10 cellular contexts compared by ENCODE assay signal in the genomic region with DNA sequence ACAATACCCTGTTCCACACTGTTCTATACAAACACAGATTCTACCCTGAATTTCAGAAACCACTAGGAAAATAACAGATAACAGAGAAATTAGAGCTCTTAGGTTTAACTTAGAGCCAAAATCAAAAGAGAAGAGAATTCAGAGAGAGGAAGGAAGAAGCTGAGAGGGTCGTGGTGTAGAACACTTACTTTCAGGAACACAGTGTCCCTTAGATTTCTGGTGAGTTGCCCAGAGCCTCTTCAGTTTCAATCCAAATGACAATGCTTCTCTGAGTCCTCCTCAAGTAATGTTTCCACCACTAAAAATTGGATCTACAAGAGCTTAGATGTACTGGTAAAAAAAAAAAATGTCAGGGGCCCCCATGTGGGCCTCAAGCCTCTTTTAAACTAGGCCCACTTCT. TPM values are rescaled to one million over a fixed set of nuclear protein-coding genes. Genes with fewer than 3 reads are reported as not detected.
DNase-seq lines count a peak whose midpoint lies in the region; ATAC-seq and TF ChIP-seq lines count a peak whose summit lies in the region.
"Had no signal": no experiment of that assay in that cellular context is flagged by ENCODE, and none has a peak within 500 bp of the region (broad histone marks: within the 10 kb centered on the region; RNA-seq: fewer than 3 reads in every experiment).

No MANE protein-coding gene starts in this region.

- H3K27me3 ChIP-seq in SU-DHL-6 (ENCODE audit: low read length): no peaks in the 10 kb centered on the region
- no peaks in the 10 kb centered on the region for H3K27me3 ChIP-seq in sigmoid colon

- no peak for TF ChIP-seq EP300 in sigmoid colon (IDR thresholded peaks at IDR 0.05)

- DNase-seq in DMS79 treated with DMSO at 0.1 percent for 48 hours (lab: John Stamatoyannopoulos, UW) (peak; percentile 41), Right ventricle myocardium superior (no peak), sigmoid colon (no peak), DMS153 treated with DMSO at 0.1 percent for 48 hours (lab: John Stamatoyannopoulos, UW; ENCODE audit: unreplicated experiment) (no peak), amniotic stem cell (lab: John Stamatoyannopoulos, UW) (no peak), HK-2 (ENCODE audit: unreplicated experiment) (no peak)
- DNase-seq: NCI-H2227 treated with DMSO at 0.1 percent for 48 hours; stimulated activated naive B cell treated with anti-CD40 and anti-IgM and Interleukin-4, amounts not matched to agents 10 μg/mL and 1 μg/mL and 100 μg/mL, for 72 hours had no signal

- intact Hi-C loops in Right ventricle myocardium superior (cut with DNase I) (loop anchor here (5.0 to 10.0 kb wide), 2 partner anchors 88 to 89 kb away; a partner anchor contains a TSS), sigmoid colon (cut with DNase I) (loop anchor here (10.0 kb wide), 1 partner anchor 249 kb away; no protein-coding TSS in a partner anchor)

- no peak overlapping the region for H3K27ac ChIP-seq in SU-DHL-6 (ENCODE audit: low read depth, low read length)
- peak overlapping the region; percentile 68 to 98 (median 94) for H3K27ac ChIP-seq in sigmoid colon

- H3K36me3 ChIP-seq in SU-DHL-6 (ENCODE audit: low read length) (peaks cover 7% of the 10 kb centered on the region; the same call in 1 of the 2 replicates), sigmoid colon (peaks cover 0 to 8% (median 0%) of the 10 kb centered on the region in 4 donors)

- peaks cover 0 to 54% (median 26%) of the 10 kb centered on the region in 4 donors for H3K4me1 ChIP-seq in sigmoid colon

- no peak overlapping the region for H2AFZ ChIP-seq in SU-DHL-6 (ENCODE audit: low read depth, low read length, severe bottlenecking)

- ATAC-seq in Right ventricle myocardium superior (ENCODE audit: poor library complexity): peak; percentile 69
- no peak for ATAC-seq in GM19324 (IDR thresholded peaks at IDR 0.05; ENCODE audit: low FRiP score, unreplicated experiment)
- ATAC-seq: stimulated activated naive B cell treated with anti-CD40 and anti-IgM and Interleukin-4, amounts not matched to agents 10 μg/mL and 1 μg/mL and 100 μg/mL, for 72 hours had no signal

- H3K9ac ChIP-seq in SU-DHL-6 (ENCODE audit: low read length): peak overlapping the region; percentile 85; the same call in 1 of the 2 replicates

- TF ChIP-seq POLR2A in sigmoid colon (IDR thresholded peaks at IDR 0.05): no peak

- H3K9me2 ChIP-seq in SU-DHL-6 (replicated peaks; ENCODE audit: insufficient read depth, low read length): no peaks in the 10 kb centered on the region

- peaks cover 13% of the 10 kb centered on the region for H4K20me1 ChIP-seq in SU-DHL-6 (ENCODE audit: low read depth, low read length)

- 12 to 41% methylated on average over 1 of the region's 1 CpG for WGBS in sigmoid colon, 2 donors

- H3K4me2 ChIP-seq in SU-DHL-6 (ENCODE audit: low read depth, low read length, poor library complexity, severe bottlenecking): peak overlapping the region; percentile 96

- TF ChIP-seq CTCF in SU-DHL-6 (IDR thresholded peaks at IDR 0.05; ENCODE audit: insufficient read depth, low read length, poor library complexity, severe bottlenecking) (no peak), sigmoid colon (IDR thresholded peaks at IDR 0.05) (no peak)

- H3K9me3 ChIP-seq in SU-DHL-6 (ENCODE audit: insufficient read depth, low read length) (no peaks in the 10 kb centered on the region), sigmoid colon (no peaks in the 10 kb centered on the region)

- peaks cover 65% of the 10 kb centered on the region for H3K79me2 ChIP-seq in SU-DHL-6 (ENCODE audit: insufficient read depth, low read length)

- H3K4me3 ChIP-seq in SU-DHL-6 (ENCODE audit: insufficient read depth, low read length, poor library complexity, severe bottlenecking) (no peak overlapping the region), sigmoid colon (peak overlapping the region in 1 of 4 donors; percentile 8)

- peaks cover 28% of the 10 kb centered on the region for H3F3A ChIP-seq in SU-DHL-6 (ENCODE audit: insufficient read depth)

RNA-seq across cellular contexts. Expression of a gene that starts 2.6 kb away (rescaled TPM):
- total RNA-seq in Right ventricle myocardium superior (75.8 TPM), sigmoid colon (10 to 100 TPM; 29.6 to 52.8 (median 43.1) TPM)
- 10 to 100 TPM in 2 of 3 donors, 1 to 10 TPM in 1; 8.6 to 12.6 (median 12.5) TPM for polyA plus RNA-seq in sigmoid colon
